32 cellular contexts compared by ENCODE assay signal in the genomic region with DNA sequence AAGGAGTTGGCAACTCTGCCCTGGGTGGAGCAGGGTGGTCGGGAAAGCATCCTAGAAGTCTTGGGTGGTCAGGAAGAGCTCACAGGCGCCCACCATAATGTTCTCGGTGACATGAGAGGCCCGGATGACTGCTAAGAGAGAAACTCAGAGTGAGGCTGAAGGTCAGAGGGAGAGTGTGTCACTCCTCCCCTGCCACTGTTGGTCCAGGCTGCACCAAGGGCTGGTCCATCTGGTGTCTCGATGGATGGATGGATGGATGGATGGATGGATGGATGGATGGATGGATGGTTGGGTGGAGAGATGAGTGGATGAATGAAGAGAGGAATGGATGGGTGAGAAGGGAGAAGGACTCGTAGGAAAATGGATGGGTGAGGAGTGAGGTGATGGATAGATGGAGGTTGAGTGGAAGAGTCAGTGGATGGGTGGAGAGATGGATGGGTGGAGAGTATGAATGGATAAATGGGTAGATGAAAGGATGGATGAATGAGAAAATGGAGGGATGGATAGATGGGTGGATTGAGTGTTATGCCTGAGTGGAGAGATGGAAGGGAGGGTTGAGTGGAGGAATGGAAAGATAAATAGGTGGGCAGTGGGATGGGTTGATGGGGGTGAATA. TPM values are rescaled to one million over a fixed set of nuclear protein-coding genes. Genes with fewer than 3 reads are reported as not detected.
"Had no signal": no experiment of that assay in that cellular context is flagged by ENCODE, and none has a peak within 500 bp of the region (broad histone marks: within the 10 kb centered on the region; RNA-seq: fewer than 3 reads in every experiment).

No MANE protein-coding gene starts in this region.

- H3K27ac ChIP-seq: dorsolateral prefrontal cortex, esophagus muscularis mucosa, foreskin keratinocyte, gastroesophageal sphincter, heart left ventricle, left lung, neural progenitor cell, ovary, psoas muscle, skin epidermis, spleen, testis, tibial artery had no signal

- H3K4me3 ChIP-seq: dorsolateral prefrontal cortex, esophagus muscularis mucosa, gastroesophageal sphincter, heart left ventricle, left lung, mucosa of descending colon, neural progenitor cell, ovary, psoas muscle, skin epidermis, spleen, testis, tibial artery had no signal

- H3K27me3 ChIP-seq: dorsolateral prefrontal cortex, heart left ventricle, left lung, neural progenitor cell, ovary, testis, tibial artery had no signal

- DNase-seq: effector CD4-positive, alpha-beta T cell; foreskin keratinocyte; heart left ventricle; hippocampal formation; left cardiac atrium; left lung; mesenchymal stem cell; mucosa of descending colon; naive B cell; nucleus accumbens; psoas muscle; right cardiac atrium; stimulated activated CD4-positive, alpha-beta T cell treated with anti-CD3 and anti-CD28 coated beads, Interleukin-4, amount 100 ng/mL, for 4 hours; stimulated activated naive CD8-positive, alpha-beta T cell treated with anti-CD3 and anti-CD28 coated beads, Interleukin-15, Interleukin-2, amounts not matched to agents 100 U/mL and 50 U/mL, for 24 hours; substantia nigra; testis had no signal

- H3K4me2 ChIP-seq: neural progenitor cell had no signal

- H3K9me3 ChIP-seq: left lung, mucosa of descending colon, ovary, psoas muscle, testis, tibial artery had no signal

- H3K9me3 Mint-ChIP-seq: natural killer cell treated with Interleukin-12 subunit alpha and Interleukin-12 subunit beta and Interleukin-15 and Interleukin-18, amount 100 ng/mL, for 72 hours; type B pancreatic cell had no signal

- H3K4me1 Mint-ChIP-seq: mesothelial cell of epicardium had no signal

- H3K36me3 Mint-ChIP-seq: naive B cell; natural killer cell treated with Interleukin-12 subunit alpha and Interleukin-12 subunit beta and Interleukin-15 and Interleukin-18, amount 100 ng/mL, for 72 hours; neural progenitor cell; stimulated activated memory B cell treated with anti-CD40 and anti-IgM and Interleukin-4, amounts not matched to agents 10 μg/mL and 1 μg/mL and 100 μg/mL, for 72 hours; type B pancreatic cell had no signal

- H3K36me3 ChIP-seq: heart left ventricle, left lung, neural progenitor cell, ovary, spleen had no signal

- ATAC-seq: foreskin keratinocyte; gastroesophageal sphincter; heart left ventricle; left cardiac atrium; left lung; mucosa of descending colon; natural killer cell treated with Interleukin-12 subunit alpha and Interleukin-12 subunit beta and Interleukin-15 and Interleukin-18, amount 100 ng/mL, for 72 hours; psoas muscle; stimulated activated memory B cell treated with anti-CD40 and anti-IgM and Interleukin-4, amounts not matched to agents 10 μg/mL and 1 μg/mL and 100 μg/mL, for 72 hours; stimulated activated naive CD8-positive, alpha-beta T cell treated with anti-CD3 and anti-CD28 coated beads, Interleukin-15, Interleukin-2, amounts not matched to agents 100 U/mL and 50 U/mL, for 24 hours had no signal

- H3K4me1 ChIP-seq: esophagus muscularis mucosa, foreskin keratinocyte, gastroesophageal sphincter, neural progenitor cell, psoas muscle, testis, tibial artery had no signal

- H2AFZ ChIP-seq: neural progenitor cell had no signal

- FAIRE-seq: endothelial cell of umbilical vein, islet of Langerhans had no signal

- H3K4me3 Mint-ChIP-seq: mesothelial cell of epicardium; natural killer cell treated with Interleukin-12 subunit alpha and Interleukin-12 subunit beta and Interleukin-15 and Interleukin-18, amount 100 ng/mL, for 72 hours; neural progenitor cell; stimulated activated memory B cell treated with anti-CD40 and anti-IgM and Interleukin-4, amounts not matched to agents 10 μg/mL and 1 μg/mL and 100 μg/mL, for 72 hours; type B pancreatic cell had no signal

- H3K27ac Mint-ChIP-seq: mesothelial cell of epicardium; natural killer cell treated with Interleukin-12 subunit alpha and Interleukin-12 subunit beta and Interleukin-15 and Interleukin-18, amount 100 ng/mL, for 72 hours; neural progenitor cell; stimulated activated memory B cell treated with anti-CD40 and anti-IgM and Interleukin-4, amounts not matched to agents 10 μg/mL and 1 μg/mL and 100 μg/mL, for 72 hours; type B pancreatic cell had no signal

RNA-seq across cellular contexts. Expression of gene BEAN1, which starts 42.9 kb away (rescaled TPM):
- total RNA-seq: endothelial cell of umbilical vein; fibroblast of lung; lung microvascular endothelial cell; natural killer cell treated with Interleukin-12 subunit alpha and Interleukin-12 subunit beta and Interleukin-15 and Interleukin-18, amount 100 ng/mL, for 72 hours; psoas muscle had no signal
- polyA plus RNA-seq: endothelial cell of umbilical vein had no signal
